In the genomic region with DNA sequence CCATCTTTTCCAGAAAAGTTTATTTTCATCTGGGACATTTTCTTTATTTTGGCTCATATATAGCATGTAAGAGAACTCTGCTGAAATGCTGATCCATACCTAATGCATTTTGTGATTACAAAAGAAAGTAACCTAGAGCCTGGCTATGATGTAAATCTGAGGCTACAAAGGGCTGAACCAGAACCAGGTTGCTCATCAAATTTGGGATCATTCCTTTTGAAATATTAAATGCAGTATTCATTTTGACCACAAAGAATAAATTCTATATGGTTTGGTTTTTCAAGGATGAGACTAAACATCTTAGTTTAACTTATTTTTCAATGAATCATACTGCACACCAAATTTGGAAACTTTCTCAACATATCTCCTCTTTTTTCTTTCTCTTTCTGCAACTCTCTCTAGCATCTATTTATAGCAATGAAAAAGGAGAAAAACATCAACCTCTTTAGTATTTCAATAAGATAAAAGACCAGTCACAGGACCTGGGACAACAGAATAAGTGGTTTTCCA, we compare ENCODE assay signal across 1 cellular context.
TF ChIP-seq lines count a peak whose summit lies in the region.

No MANE protein-coding gene starts in this region.

TF ChIP-seq in SK-N-SH treated with all-trans-retinoic acid at 6 μM for 48 hours, 23 proteins besides CTCF, POLR2A, EP300 and RAD21 (continued from another document):
- TF ChIP-seq PPARA (CRISPR knock-in tag; IDR thresholded peaks at IDR 0.05; ENCODE audit: borderline replicate concordance) (no peak), TCF4 (CRISPR knock-in tag; IDR thresholded peaks at IDR 0.05; ENCODE audit: borderline replicate concordance) (no peak), ZNF565 (CRISPR knock-in tag; conservative IDR thresholded peaks at IDR 0.05; ENCODE audit: low read depth) (no peak)
TF ChIP-seq in SK-N-SH treated with all-trans-retinoic acid at 6 μM for 48 hours: peak in this region for 0.
